In genomic region chr11:44258839-44259420, GRCh38 we compare ENCODE assay signal across 2 cellular contexts.
TF ChIP-seq lines count a peak whose summit lies in the region.

No MANE protein-coding gene starts in this region.

TF ChIP-seq in H1, 55 proteins besides CTCF, POLR2A, EP300 and RAD21:
- TF ChIP-seq EZH2 (IDR thresholded peaks at IDR 0.05; ENCODE audit: low read depth, low read length, severe bottlenecking) (no peak), PHF8 (conservative IDR thresholded peaks at IDR 0.05; ENCODE audit: low read depth, low read length) (no peak)

TF ChIP-seq in WTC11, 78 proteins besides CTCF, POLR2A, EP300 and RAD21:
- TF ChIP-seq ZNF263 (CRISPR knock-in tag; IDR thresholded peaks at IDR 0.05; ENCODE audit: low read depth) (no peak), USF1 (CRISPR knock-in tag; IDR thresholded peaks at IDR 0.05) (no peak), JAZF1 (CRISPR knock-in tag; IDR thresholded peaks at IDR 0.05) (no peak), ATF3 (CRISPR knock-in tag; conservative IDR thresholded peaks at IDR 0.05) (no peak), TEAD1 (CRISPR knock-in tag; IDR thresholded peaks at IDR 0.05) (no peak), ZNF281 (CRISPR knock-in tag; IDR thresholded peaks at IDR 0.05) (no peak), NFATC4 (CRISPR knock-in tag; IDR thresholded peaks at IDR 0.05) (no peak), ZNF532 (CRISPR knock-in tag; IDR thresholded peaks at IDR 0.05; ENCODE audit: borderline replicate concordance) (no peak), NFYB (CRISPR knock-in tag; conservative IDR thresholded peaks at IDR 0.05; ENCODE audit: low read depth) (no peak)
